ENCODE assay signal across 1 cellular context in genomic region chr11:804599-804964, GRCh38.
TF ChIP-seq lines count a peak whose summit lies in the region.

No MANE protein-coding gene starts in this region.

TF ChIP-seq in GM12878, 131 proteins besides CTCF, POLR2A, EP300 and RAD21:
- TF ChIP-seq IKZF1 (conservative IDR thresholded peaks at IDR 0.05) (no peak; the same call in 1 of the 2 replicates), ZBTB11 (CRISPR knock-in tag; IDR thresholded peaks at IDR 0.05) (no peak), JUND (IDR thresholded peaks at IDR 0.05; ENCODE audit: low read depth, low read length) (no peak), ATF7 (IDR thresholded peaks at IDR 0.05; ENCODE audit: low read depth) (no peak), NFXL1 (IDR thresholded peaks at IDR 0.05; ENCODE audit: borderline replicate concordance) (no peak), CHD1 (IDR thresholded peaks at IDR 0.05; ENCODE audit: low read depth, low read length) (no peak), NFIC (IDR thresholded peaks at IDR 0.05; ENCODE audit: low read depth, low read length) (no peak), PBX3 (IDR thresholded peaks at IDR 0.05; ENCODE audit: insufficient replicate concordance, low read depth, low read length) (no peak), ESRRA (IDR thresholded peaks at IDR 0.05; ENCODE audit: low read length) (no peak)
TF ChIP-seq in GM12878: peak in this region for 0.
